ENCODE assay signal across 16 cellular contexts in the genomic region with DNA sequence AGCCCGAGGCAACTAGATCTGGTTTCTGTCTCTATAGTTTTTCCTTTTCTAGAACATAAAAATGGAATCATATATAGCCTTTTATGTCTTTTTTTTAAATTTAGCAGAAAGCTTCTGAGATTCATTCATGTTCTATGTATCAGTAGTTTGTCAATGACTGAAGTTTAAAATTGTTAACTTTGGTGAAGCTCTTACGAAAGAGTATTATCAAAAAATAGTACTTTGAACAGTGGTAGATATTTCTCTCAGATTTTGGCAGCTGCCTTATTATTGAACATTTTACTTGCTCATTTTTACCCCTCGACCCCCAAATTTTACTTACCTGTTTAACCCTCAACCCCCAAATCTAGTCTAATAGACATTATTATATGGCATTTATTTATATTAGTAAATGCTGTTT.
"Had no signal": no experiment of that assay in that cellular context is flagged by ENCODE, and none has a peak within 500 bp of the region (broad histone marks: within the 10 kb centered on the region; RNA-seq: fewer than 3 reads in every experiment).

No MANE protein-coding gene starts in this region.

- H3K9me3 ChIP-seq: esophagus muscularis mucosa, transverse colon, vagina had no signal

- H3K9me3 Mint-ChIP-seq: activated naive CD8-positive, alpha-beta T cell treated with anti-CD3 and anti-CD28 coated beads, Interleukin-2, amount 10 ng/mL, durations not matched to agents 7 days and 5 days had no signal

- H3K27ac Mint-ChIP-seq: activated naive CD8-positive, alpha-beta T cell treated with anti-CD3 and anti-CD28 coated beads, Interleukin-2, amount 10 ng/mL, durations not matched to agents 7 days and 5 days had no signal

- H3K4me3 Mint-ChIP-seq: activated CD4-positive, alpha-beta T cell treated with anti-CD3 and anti-CD28 coated beads, Interleukin-2, amount 10 ng/mL, durations not matched to agents 7 days and 5 days; activated naive CD8-positive, alpha-beta T cell treated with anti-CD3 and anti-CD28 coated beads, Interleukin-2, amount 10 ng/mL, durations not matched to agents 7 days and 5 days; nephron progenitor cell had no signal

- H3K36me3 ChIP-seq: vagina had no signal

- H3K27ac ChIP-seq: esophagus muscularis mucosa, transverse colon, vagina had no signal

- H3K27me3 ChIP-seq: esophagus muscularis mucosa, transverse colon, vagina had no signal

- H3K4me3 ChIP-seq: esophagus muscularis mucosa, transverse colon, vagina had no signal

- H3K27me3 Mint-ChIP-seq: activated CD4-positive, alpha-beta T cell treated with anti-CD3 and anti-CD28 coated beads, Interleukin-2, amount 10 ng/mL, durations not matched to agents 7 days and 5 days; activated naive CD8-positive, alpha-beta T cell treated with anti-CD3 and anti-CD28 coated beads, Interleukin-2, amount 10 ng/mL, durations not matched to agents 7 days and 5 days; brain had no signal

- DNase-seq: activated CD4-positive, alpha-beta T cell treated with anti-CD3 and anti-CD28 coated beads, Interleukin-2, amount 10 ng/mL, durations not matched to agents 7 days and 5 days; activated CD8-positive, alpha-beta memory T cell treated with anti-CD3 and anti-CD28 coated beads, Interleukin-2, amount 50 U/mL, for 4 hours; activated gamma-delta T cell; activated naive CD8-positive, alpha-beta T cell treated with anti-CD3 and anti-CD28 coated beads, Interleukin-2, amount 10 ng/mL, durations not matched to agents 7 days and 5 days; activated T-cell treated with anti-CD3 and anti-CD28 coated beads, Interleukin-2, amount 50 U/mL, for 48 hours; caudate nucleus; nephron progenitor cell; nucleus accumbens; stimulated activated CD4-positive, alpha-beta T cell treated with anti-CD3 and anti-CD28 coated beads, Interleukin-12 subunit alpha, Interleukin-12 subunit beta, amount 100 ng/mL, for 4 hours; stimulated activated CD4-positive, alpha-beta T cell treated with anti-CD3 and anti-CD28 coated beads, Interleukin-1b, Interleukin-23, amount 100 ng/mL, for 48 hours; stimulated activated CD8-positive, alpha-beta memory T cell treated with anti-CD3 and anti-CD28 coated beads, Interleukin-4, amount 100 ng/mL, for 48 hours; stimulated activated naive CD4-positive, alpha-beta T cell treated with Interleukin-2 at 50 U/mL for 16 hours; transverse colon had no signal
